Comparison of ENCODE assay signal across 1 cellular context in genomic region chr22:37998543-37998942, GRCh38.
TF ChIP-seq lines count a peak whose summit lies in the region.

No MANE protein-coding gene starts in this region.

TF ChIP-seq in HCT116, 20 proteins besides CTCF, POLR2A, EP300 and RAD21:
- TF ChIP-seq ZBTB33 (IDR thresholded peaks at IDR 0.05; ENCODE audit: extremely low read depth, insufficient replicate concordance, low read length) (no peak), SP1 (IDR thresholded peaks at IDR 0.05; ENCODE audit: low read depth) (no peak), ZFX (IDR thresholded peaks at IDR 0.05) (no peak), ELF1 (IDR thresholded peaks at IDR 0.05; ENCODE audit: borderline replicate concordance, low read depth) (no peak), YY1 (IDR thresholded peaks at IDR 0.05; ENCODE audit: extremely low read depth, insufficient replicate concordance, low read depth, low read length) (no peak), EZH2phosphoT487 (IDR thresholded peaks at IDR 0.05; ENCODE audit: borderline replicate concordance) (no peak), ZNF274 (IDR thresholded peaks at IDR 0.05; ENCODE audit: low read depth, low read length) (no peak), EZH2 (IDR thresholded peaks at IDR 0.05) (no peak)
TF ChIP-seq in HCT116: peak in this region for 0.
